8 cellular contexts compared by ENCODE assay signal in genomic region chr3:97972976-97973375, GRCh38. TPM values are rescaled to one million over a fixed set of nuclear protein-coding genes. Genes with fewer than 3 reads are reported as not detected.
DNase-seq lines count a peak whose midpoint lies in the region; ATAC-seq, FAIRE-seq and TF ChIP-seq lines count a peak whose summit lies in the region.

No MANE protein-coding gene starts in this region.

- FAIRE-seq in urothelium cell line (lab: Jason Lieb, UNC): peak; percentile 35

- TF ChIP-seq CTCF in heart right ventricle (IDR thresholded peaks at IDR 0.05): no peak
- TF ChIP-seq CTCF in right atrium auricular region (IDR thresholded peaks at IDR 0.05): no peak
- no peak for TF ChIP-seq CTCF in lower leg skin (IDR thresholded peaks at IDR 0.05)

- H3K27ac ChIP-seq in heart right ventricle: peak overlapping the region in 6 of 10 donors; percentile 79 to 88 (median 81)
- peak overlapping the region in 1 of 2 donors; percentile 90 for H3K27ac ChIP-seq in right atrium auricular region
- H3K27ac ChIP-seq in mesodermal cell (ENCODE audit: low read depth, low read length, severe bottlenecking): no peak overlapping the region

- H3K27ac Mint-ChIP-seq in activated naive CD8-positive, alpha-beta T cell treated with anti-CD3 and anti-CD28 coated beads for 36 hours: peak overlapping the region; percentile 76

- no peaks in the 10 kb centered on the region for H3K27me3 Mint-ChIP-seq in activated naive CD8-positive, alpha-beta T cell treated with anti-CD3 and anti-CD28 coated beads for 36 hours

- intact Hi-C loops in heart right ventricle (cut with DNase I) (loop anchor here in 3 of 10 donors (5.0 to 10.0 kb wide), 4 partner anchors 52 to 156 kb away; partner anchors contain the start of gene CRYBG3 (in 2 of the 3)), lower leg skin (cut with DNase I; ENCODE audit: low total_unique reads) (no loop called here)

- H3K4me1 ChIP-seq in heart right ventricle (peaks cover 0 to 29% (median 12%) of the 10 kb centered on the region in 9 donors), right atrium auricular region (peaks cover 0 to 25% of the 10 kb centered on the region in 2 donors), mesodermal cell (ENCODE audit: control insufficient read depth, insufficient read depth, low read length, poor library complexity, severe bottlenecking) (peaks cover 8% of the 10 kb centered on the region)

- peak overlapping the region in 9 of 10 donors; percentile 63 to 83 (median 77) for H3K4me3 ChIP-seq in heart right ventricle
- H3K4me3 ChIP-seq in right atrium auricular region: peak overlapping the region in 1 of 2 donors; percentile 90
- peak overlapping the region; percentile 47 for H3K4me3 ChIP-seq in mesodermal cell (ENCODE audit: extremely low read depth, insufficient read depth, low read length, poor library complexity, severe bottlenecking)
- H3K4me3 ChIP-seq in lower leg skin (ENCODE audit: low read depth, poor library complexity, severe bottlenecking): no peak overlapping the region

- H3K36me3 ChIP-seq in heart right ventricle: no peaks in the 10 kb centered on the region
- no peaks in the 10 kb centered on the region for H3K36me3 ChIP-seq in right atrium auricular region
- H3K36me3 ChIP-seq in mesodermal cell (ENCODE audit: control insufficient read depth, insufficient read depth, low read length): no peaks in the 10 kb centered on the region

- no peaks in the 10 kb centered on the region for H3K27me3 ChIP-seq in heart right ventricle
- no peaks in the 10 kb centered on the region for H3K27me3 ChIP-seq in right atrium auricular region

- ATAC-seq in heart right ventricle (no peak), GM18867 (IDR thresholded peaks at IDR 0.05; ENCODE audit: unreplicated experiment) (no peak)

- TF ChIP-seq POLR2A in lower leg skin (IDR thresholded peaks at IDR 0.05): no peak

- peaks cover 1% of the 10 kb centered on the region for H3K9me3 Mint-ChIP-seq in activated naive CD8-positive, alpha-beta T cell treated with anti-CD3 and anti-CD28 coated beads for 36 hours

- peaks cover 43% of the 10 kb centered on the region for H3K4me1 Mint-ChIP-seq in activated naive CD8-positive, alpha-beta T cell treated with anti-CD3 and anti-CD28 coated beads for 36 hours

- no peak for DNase-seq in heart right ventricle
- DNase-seq in right atrium auricular region (ENCODE audit: low spot score): no peak
- no peak for DNase-seq in activated naive CD8-positive, alpha-beta T cell treated with anti-CD3 and anti-CD28 coated beads for 36 hours
- no peak for DNase-seq in urothelium cell line (ENCODE audit: low spot score)
- DNase-seq in lower leg skin (ENCODE audit: low spot score in 2 of 2): no peak
- DNase-seq in HK-2 (ENCODE audit: unreplicated experiment): no peak

- peaks cover 11% of the 10 kb centered on the region for H3K36me3 Mint-ChIP-seq in activated naive CD8-positive, alpha-beta T cell treated with anti-CD3 and anti-CD28 coated beads for 36 hours

- H3K4me3 Mint-ChIP-seq in activated naive CD8-positive, alpha-beta T cell treated with anti-CD3 and anti-CD28 coated beads for 36 hours: peak overlapping the region; percentile 73

- WGBS in heart right ventricle, 2 donors: 93% methylated on average over 9 of the region's 9 CpGs
- 91 to 95% methylated on average over 3 to 9 of the region's 9 CpGs for WGBS in mesodermal cell (ENCODE audit: insufficient coverage in 2 of 2), 2 experiments
- 92 to 93% methylated on average over 9 of the region's 9 CpGs for WGBS in lower leg skin, 2 donors

- H3K9me3 ChIP-seq in heart right ventricle (no peaks in the 10 kb centered on the region), right atrium auricular region (no peaks in the 10 kb centered on the region), mesodermal cell (ENCODE audit: control insufficient read depth, low read length) (no peaks in the 10 kb centered on the region)

RNA-seq across cellular contexts. Expression of gene RIOX2, which starts 0.7 kb away (rescaled TPM):
- total RNA-seq in heart right ventricle: 10 to 100 TPM in 9 of 10 donors, 1 to 10 TPM in 1; 9.1 to 15.8 (median 12.8) TPM
- 10 to 100 TPM in 1 of 2 donors, 1 to 10 TPM in 1; 8.4 to 10.0 TPM for polyA plus RNA-seq in heart right ventricle
- 10 to 100 TPM in 1 of 2 donors, 1 to 10 TPM in 1; 9.5 to 13.6 TPM for total RNA-seq in right atrium auricular region
- 10 to 100 TPM; 52.2 to 56.9 TPM for total RNA-seq in activated naive CD8-positive, alpha-beta T cell treated with anti-CD3 and anti-CD28 coated beads for 36 hours
- 9.2 TPM for polyA plus RNA-seq in mesodermal cell (2013, experiment 1 of 2)
- 9.4 TPM for polyA plus RNA-seq in mesodermal cell (2013, experiment 2 of 2)
- 10 to 100 TPM; 37.6 to 42.5 (median 40.7) TPM for total RNA-seq in lower leg skin
